ENCODE assay signal across 16 cellular contexts in the genomic region with DNA sequence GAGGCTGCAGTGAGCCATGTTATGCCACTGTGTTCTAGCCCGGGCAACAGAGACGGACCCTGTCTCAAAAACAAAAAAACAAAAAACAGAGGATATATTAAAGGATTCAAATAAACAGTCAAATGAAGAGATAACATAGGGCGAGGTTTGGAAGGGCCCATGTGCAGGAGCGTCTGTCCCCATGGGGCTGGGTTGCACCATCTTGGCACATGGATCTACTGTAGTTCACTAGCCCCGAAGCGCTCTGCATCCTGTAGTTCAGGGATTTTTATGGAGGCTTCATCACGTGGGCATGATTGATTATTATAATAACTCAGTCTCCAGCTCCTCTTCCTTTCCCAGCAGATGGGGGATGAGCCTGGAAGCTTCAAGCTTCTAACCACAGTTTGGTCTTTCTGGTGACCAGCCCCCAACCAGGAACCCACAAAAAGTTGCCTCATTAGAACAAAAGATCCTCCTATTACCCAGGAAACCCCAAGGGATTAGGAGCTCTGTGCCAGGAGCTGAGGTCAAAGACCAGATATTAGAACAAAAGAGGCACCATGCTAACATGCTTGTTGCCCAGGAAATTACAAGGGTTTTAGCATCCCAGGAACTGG. TPM values are rescaled to one million over a fixed set of nuclear protein-coding genes. Genes with fewer than 3 reads are reported as not detected.
"Had no signal": no experiment of that assay in that cellular context is flagged by ENCODE, and none has a peak within 500 bp of the region (broad histone marks: within the 10 kb centered on the region; RNA-seq: fewer than 3 reads in every experiment).

No MANE protein-coding gene starts in this region.

- DNase-seq: activated CD4-positive, alpha-beta T cell treated with anti-CD3 and anti-CD28 coated beads for 36 hours; activated CD8-positive, alpha-beta memory T cell treated with anti-CD3 and anti-CD28 coated beads, Interleukin-2, amount 50 U/mL, for 4 hours; activated CD8-positive, alpha-beta T cell treated with anti-CD3 and anti-CD28 coated beads for 36 hours; activated naive CD4-positive, alpha-beta T cell; activated T-cell treated with anti-CD3 and anti-CD28 coated beads, Interleukin-2, amount 50 U/mL, for 72 hours; adrenal gland; caudate nucleus; cortex of kidney; effector memory CD4-positive, alpha-beta T cell; left lung; nephron progenitor cell; pancreas; stimulated activated CD4-positive, alpha-beta T cell treated with anti-CD3 and anti-CD28 coated beads, Interleukin-2, amount 100 ng/mL, for 24 hours; stimulated activated naive CD4-positive, alpha-beta T cell treated with Interleukin-2 at 50 U/mL for 16 hours had no signal

- H3K4me1 ChIP-seq: adrenal gland, left lung, pancreas had no signal

- H3K4me3 ChIP-seq: adrenal gland, left lung, pancreas had no signal

- H3K9me3 ChIP-seq: adrenal gland, left lung, pancreas had no signal

- H3K36me3 ChIP-seq: adrenal gland, left lung, pancreas had no signal

- H3K27me3 ChIP-seq: adrenal gland, left lung, pancreas had no signal

- H3K27ac ChIP-seq: adrenal gland, left lung, pancreas had no signal

RNA-seq across cellular contexts. Expression of a gene that starts 59.9 kb away (rescaled TPM):
- total RNA-seq: activated CD4-positive, alpha-beta T cell treated with anti-CD3 and anti-CD28 coated beads for 36 hours; activated CD8-positive, alpha-beta T cell treated with anti-CD3 and anti-CD28 coated beads for 36 hours; activated T-cell treated with anti-CD3 and anti-CD28 coated beads, Interleukin-2, amount 50 U/mL, for 72 hours; epithelial cell of proximal tubule; renal cortical epithelial cell had no signal
